In the genomic region with DNA sequence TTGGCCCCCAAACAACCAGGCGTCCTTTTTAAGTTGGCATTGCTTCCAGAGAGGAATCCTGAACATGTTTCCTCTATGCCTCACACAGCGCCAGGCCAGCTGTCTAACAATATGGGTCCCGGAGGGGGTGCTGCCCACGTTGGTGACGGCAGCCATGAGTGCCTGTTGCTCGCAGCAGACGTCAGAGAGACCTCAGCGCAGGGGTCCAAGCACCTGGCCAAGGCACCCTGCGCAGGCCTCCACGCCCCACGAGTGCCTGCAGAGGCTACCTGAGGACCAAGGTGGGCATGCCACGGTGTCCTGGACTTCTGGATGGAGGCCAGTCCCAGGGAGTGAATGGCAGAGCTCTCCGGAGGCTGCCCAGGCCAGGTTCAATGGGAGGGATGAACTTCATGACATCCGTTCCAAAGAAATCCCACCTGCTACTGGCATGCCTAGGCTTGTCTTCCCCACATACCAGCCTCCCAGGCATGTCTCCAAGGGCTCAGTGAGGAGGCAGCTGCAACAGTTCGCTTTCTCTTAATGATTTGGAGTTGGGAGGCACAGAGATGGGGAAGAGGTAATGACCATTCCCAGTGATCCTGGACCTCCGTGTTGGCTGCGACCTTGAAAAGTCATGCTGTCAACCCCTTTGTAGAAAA, we compare ENCODE assay signal across 8 cellular contexts. TPM values are rescaled to one million over a fixed set of nuclear protein-coding genes. Genes with fewer than 3 reads are reported as not detected.
DNase-seq lines count a peak whose midpoint lies in the region; ATAC-seq and TF ChIP-seq lines count a peak whose summit lies in the region.

No MANE protein-coding gene starts in this region.

- H3K4me1 Mint-ChIP-seq in CD4-positive, alpha-beta T cell (ENCODE audit: low read depth), result peaks cover 61% of the 10 kb centered on the region
- H3K4me1 Mint-ChIP-seq in activated naive CD8-positive, alpha-beta T cell treated with anti-CD3 and anti-CD28 coated beads, Interleukin-2, amount 50 U/mL, for 24 hours, result peaks cover 91% of the 10 kb centered on the region

- no peaks in the 10 kb centered on the region for H3K9me3 Mint-ChIP-seq in CD4-positive, alpha-beta T cell
- H3K9me3 Mint-ChIP-seq in activated naive CD8-positive, alpha-beta T cell treated with anti-CD3 and anti-CD28 coated beads, Interleukin-2, amount 50 U/mL, for 24 hours, result no peaks in the 10 kb centered on the region

- no peak for ATAC-seq in CD4-positive, alpha-beta T cell (ENCODE audit: poor library complexity)
- no peak for ATAC-seq in activated naive CD8-positive, alpha-beta T cell treated with anti-CD3 and anti-CD28 coated beads, Interleukin-2, amount 50 U/mL, for 24 hours
- no peak for ATAC-seq in HG03469 (IDR thresholded peaks at IDR 0.05; ENCODE audit: unreplicated experiment)

- no peaks in the 10 kb centered on the region for H3K27me3 Mint-ChIP-seq in CD4-positive, alpha-beta T cell
- H3K27me3 Mint-ChIP-seq in activated naive CD8-positive, alpha-beta T cell treated with anti-CD3 and anti-CD28 coated beads, Interleukin-2, amount 50 U/mL, for 24 hours, result peaks cover 2% of the 10 kb centered on the region

- no peak overlapping the region for H4K8ac ChIP-seq in mesenchymal stem cell (ENCODE audit: low read length)

- CTCF ChIA-PET in CD4-positive, alpha-beta T cell (lab: Charles Lee), result interaction anchor here (1.2 kb wide), 1 partner anchor 20 kb away, joined by 5 read pairs; no protein-coding TSS in a partner anchor
- CTCF ChIA-PET in HEK293T (lab: Yijun Ruan, JAX), result no interaction called here

- H3K18ac ChIP-seq in mesenchymal stem cell (ENCODE audit: low read depth in 1 of 2, low read length in 2 of 2), result peak overlapping the region; percentile 41 to 73

- peak overlapping the region in 1 of 2 experiments; percentile 26 for H3K14ac ChIP-seq in mesenchymal stem cell (ENCODE audit: low read length in 2 of 2)

- peaks cover 3% of the 10 kb centered on the region for H3K36me3 Mint-ChIP-seq in CD4-positive, alpha-beta T cell (ENCODE audit: low read depth)
- H3K36me3 Mint-ChIP-seq in activated naive CD8-positive, alpha-beta T cell treated with anti-CD3 and anti-CD28 coated beads, Interleukin-2, amount 50 U/mL, for 24 hours (ENCODE audit: low read depth), result peaks cover 3% of the 10 kb centered on the region

- peaks cover 7% of the 10 kb centered on the region for H3K79me1 ChIP-seq in mesenchymal stem cell (replicated peaks; ENCODE audit: low read length, poor library complexity, severe bottlenecking)

- peak overlapping the region; percentile 80 for H3K27ac Mint-ChIP-seq in CD4-positive, alpha-beta T cell
- H3K27ac Mint-ChIP-seq in activated naive CD8-positive, alpha-beta T cell treated with anti-CD3 and anti-CD28 coated beads, Interleukin-2, amount 50 U/mL, for 24 hours, result peak overlapping the region; percentile 98

- POLR2A ChIA-PET in CD4-positive, alpha-beta T cell (lab: Charles Lee), result interaction anchor here (0.7 to 2.3 kb wide), 5 partner anchors 9 to 81 kb away, joined by 3 to 16 read pairs (median 3); no protein-coding TSS in a partner anchor
- POLR2A ChIA-PET in HEK293T (lab: Yijun Ruan, JAX), result no interaction called here

- H3K27me3 ChIP-seq in CD4-positive, alpha-beta T cell (ENCODE audit: control insufficient read depth, insufficient read depth, low read length), result no peaks in the 10 kb centered on the region
- H3K27me3 ChIP-seq in mesenchymal stem cell (ENCODE audit: control insufficient read depth in 1 of 2, insufficient read depth in 1 of 2, low read length in 2 of 2), result no peaks in the 10 kb centered on the region

- peak overlapping the region; percentile 74 for H3K9ac ChIP-seq in mesenchymal stem cell (ENCODE audit: low read length)

- no peak for TF ChIP-seq CTCF in CD4-positive, alpha-beta T cell (IDR thresholded peaks at IDR 0.05)

- H3K27ac ChIP-seq in CD4-positive, alpha-beta T cell (ENCODE audit: low read depth, low read length), result no peak overlapping the region
- H3K27ac ChIP-seq in mesenchymal stem cell (ENCODE audit: low read length, poor library complexity, severe bottlenecking), result peak overlapping the region; percentile 98

- H3K4ac ChIP-seq in mesenchymal stem cell (ENCODE audit: low read depth in 1 of 2, low read length in 2 of 2), result peak overlapping the region in 1 of 2 experiments; percentile 5

- H2AK5ac ChIP-seq in mesenchymal stem cell (ENCODE audit: low read length, severe bottlenecking), result peak overlapping the region; percentile 97

- H4K91ac ChIP-seq in mesenchymal stem cell (ENCODE audit: low read length), result peak overlapping the region; percentile 12

- intact Hi-C loops in CD4-positive, alpha-beta T cell (cut with DNase I, micrococcal nuclease), result no loop called here

- no peak overlapping the region for H2BK15ac ChIP-seq in mesenchymal stem cell (ENCODE audit: low read depth, poor library complexity, severe bottlenecking)

- DNase-seq in CD4-positive, alpha-beta T cell, result no peak
- DNase-seq in NCI-H1436 treated with DMSO at 0.1 percent for 48 hours (lab: John Stamatoyannopoulos, UW) (peak; percentile 28), mesenchymal stem cell (no peak), kidney glomerular epithelial cell (lab: John Stamatoyannopoulos, UW) (no peak), HEK293T (ENCODE audit: extremely low spot score) (no peak)
- no peak for DNase-seq in activated naive CD8-positive, alpha-beta T cell treated with anti-CD3 and anti-CD28 coated beads, Interleukin-2, amount 50 U/mL, for 24 hours
- DNase-seq in effector CD8-positive, alpha-beta T cell (lab: John Stamatoyannopoulos, UW), result no peak

- no peaks in the 10 kb centered on the region for H3K9me3 ChIP-seq in CD4-positive, alpha-beta T cell (ENCODE audit: control insufficient read depth, low read length)
- H3K9me3 ChIP-seq in mesenchymal stem cell (ENCODE audit: control insufficient read depth, low read length), result no peaks in the 10 kb centered on the region

- peaks cover 15% of the 10 kb centered on the region for H3K4me1 ChIP-seq in mesenchymal stem cell (ENCODE audit: control insufficient read depth, insufficient read depth, low read depth, low read length)

- H3K4me3 ChIP-seq in mesenchymal stem cell (ENCODE audit: insufficient read depth in 1 of 2, low read depth in 1 of 2, low read length in 2 of 2), result peak overlapping the region in 1 of 2 experiments; percentile 64

- 90% methylated on average over 16 of the region's 17 CpGs for WGBS in mesenchymal stem cell

- peak overlapping the region; percentile 76 for H3K4me3 Mint-ChIP-seq in CD4-positive, alpha-beta T cell
- peak overlapping the region; percentile 82 for H3K4me3 Mint-ChIP-seq in activated naive CD8-positive, alpha-beta T cell treated with anti-CD3 and anti-CD28 coated beads, Interleukin-2, amount 50 U/mL, for 24 hours

- H2BK5ac ChIP-seq in mesenchymal stem cell (ENCODE audit: low read depth, low read length, poor library complexity, severe bottlenecking), result peak overlapping the region; percentile 80

- H2BK120ac ChIP-seq in mesenchymal stem cell (ENCODE audit: low read depth, low read length), result no peak overlapping the region

- H3K4me2 ChIP-seq in mesenchymal stem cell (ENCODE audit: low read length, poor library complexity, severe bottlenecking), result no peak overlapping the region

- no peak overlapping the region for H3K23ac ChIP-seq in mesenchymal stem cell (ENCODE audit: low read length in 2 of 2)

- H3K36me3 ChIP-seq in mesenchymal stem cell (ENCODE audit: control insufficient read depth in 1 of 2, insufficient read depth in 2 of 2, low read depth in 1 of 2, low read length in 2 of 2), result no peaks in the 10 kb centered on the region

- H2BK12ac ChIP-seq in mesenchymal stem cell (ENCODE audit: low read length in 2 of 2), result peak overlapping the region; percentile 14 to 91

- H2AFZ ChIP-seq in mesenchymal stem cell (ENCODE audit: low read depth, low read length), result no peak overlapping the region

TF ChIP-seq in HEK293T, 16 proteins besides CTCF, POLR2A, EP300 and RAD21:
- no peak for TF ChIP-seq TARDBP (IDR thresholded peaks at IDR 0.05)
- no peak for TF ChIP-seq HDGF (IDR thresholded peaks at IDR 0.05; ENCODE audit: borderline replicate concordance)
- TF ChIP-seq FOXM1 (IDR thresholded peaks at IDR 0.05; ENCODE audit: borderline replicate concordance), result no peak
- TF ChIP-seq CTBP1 (IDR thresholded peaks at IDR 0.05; ENCODE audit: borderline replicate concordance), result no peak
- TF ChIP-seq, protein P1, sequence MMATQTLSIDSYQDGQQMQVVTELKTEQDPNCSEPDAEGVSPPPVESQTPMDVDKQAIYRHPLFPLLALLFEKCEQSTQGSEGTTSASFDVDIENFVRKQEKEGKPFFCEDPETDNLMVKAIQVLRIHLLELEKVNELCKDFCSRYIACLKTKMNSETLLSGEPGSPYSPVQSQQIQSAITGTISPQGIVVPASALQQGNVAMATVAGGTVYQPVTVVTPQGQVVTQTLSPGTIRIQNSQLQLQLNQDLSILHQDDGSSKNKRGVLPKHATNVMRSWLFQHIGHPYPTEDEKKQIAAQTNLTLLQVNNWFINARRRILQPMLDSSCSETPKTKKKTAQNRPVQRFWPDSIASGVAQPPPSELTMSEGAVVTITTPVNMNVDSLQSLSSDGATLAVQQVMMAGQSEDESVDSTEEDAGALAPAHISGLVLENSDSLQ (IDR thresholded peaks at IDR 0.05), result no peak
- no peak for TF ChIP-seq SUZ12 (IDR thresholded peaks at IDR 0.05)
- TF ChIP-seq ZNF384 (IDR thresholded peaks at IDR 0.05), result no peak
- TF ChIP-seq L3MBTL2 (conservative IDR thresholded peaks at IDR 0.05), result no peak
- no peak for TF ChIP-seq ARNT (IDR thresholded peaks at IDR 0.05)

RNA-seq across cellular contexts. Expression of a gene that starts 11.6 kb away (rescaled TPM):
- total RNA-seq in CD4-positive, alpha-beta T cell, result 100 to 1,000 TPM; 124 to 127 TPM
- 28.2 TPM for polyA plus RNA-seq in mesenchymal stem cell (2013, experiment 1 of 2)
- 27.4 TPM for polyA plus RNA-seq in mesenchymal stem cell (2013, experiment 2 of 2)
